In the genomic region with DNA sequence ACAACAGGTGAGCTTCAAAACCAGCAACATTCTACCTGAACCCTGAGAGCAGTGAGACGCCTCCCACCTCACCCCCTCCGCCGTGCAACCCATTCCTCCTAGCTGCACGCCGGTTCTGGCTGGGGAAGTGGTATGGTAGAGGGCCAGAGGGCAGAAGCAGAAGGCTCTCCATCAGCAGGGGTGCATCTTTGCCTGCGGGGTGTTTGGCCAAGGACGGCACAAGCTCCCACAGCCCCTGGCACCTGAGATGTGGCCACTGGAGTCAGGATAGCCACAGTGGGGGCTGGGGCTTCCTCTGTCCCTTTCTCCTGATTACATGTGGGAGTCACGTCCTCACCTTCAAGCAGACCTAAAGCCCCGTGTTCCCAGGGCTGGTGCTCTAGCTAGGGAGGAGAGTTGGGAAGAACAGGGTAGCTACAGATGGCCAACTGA, we compare ENCODE assay signal across 8 cellular contexts. TPM values are rescaled to one million over a fixed set of nuclear protein-coding genes. Genes with fewer than 3 reads are reported as not detected.
DNase-seq lines count a peak whose midpoint lies in the region; ATAC-seq and TF ChIP-seq lines count a peak whose summit lies in the region.

No MANE protein-coding gene starts in this region.

- POLR2A ChIA-PET in CD4-positive, alpha-beta T cell (lab: Charles Lee), result interaction anchor here (0.6 to 10.5 kb wide), 13 partner anchors 12 to 556 kb away, joined by 3 to 344 read pairs (median 28); a partner anchor contains a TSS

- no peaks in the 10 kb centered on the region for H3K9me3 Mint-ChIP-seq in CD4-positive, alpha-beta T cell
- H3K9me3 Mint-ChIP-seq in neural progenitor cell, result no peaks in the 10 kb centered on the region
- no peaks in the 10 kb centered on the region for H3K9me3 Mint-ChIP-seq in stimulated activated effector memory CD8-positive, alpha-beta T cell treated with anti-CD3 and anti-CD28 coated beads, Interleukin-12 subunit alpha, Interleukin-12 subunit beta, amount 100 ng/mL, for 72 hours

- CTCF ChIA-PET in CD4-positive, alpha-beta T cell (lab: Charles Lee), result interaction anchor here (1.0 to 4.7 kb wide), 6 partner anchors 32 to 115 kb away, joined by 3 to 30 read pairs (median 10); no protein-coding TSS in a partner anchor

- peaks cover 3% of the 10 kb centered on the region for H3K36me3 Mint-ChIP-seq in CD4-positive, alpha-beta T cell (ENCODE audit: low read depth)
- no peaks in the 10 kb centered on the region for H3K36me3 Mint-ChIP-seq in neural progenitor cell
- H3K36me3 Mint-ChIP-seq in stimulated activated effector memory CD8-positive, alpha-beta T cell treated with anti-CD3 and anti-CD28 coated beads, Interleukin-12 subunit alpha, Interleukin-12 subunit beta, amount 100 ng/mL, for 72 hours, result peaks cover 6% of the 10 kb centered on the region

- H3K27me3 ChIP-seq in CD4-positive, alpha-beta T cell (ENCODE audit: control insufficient read depth, insufficient read depth, low read length), result no peaks in the 10 kb centered on the region
- no peaks in the 10 kb centered on the region for H3K27me3 ChIP-seq in Karpas-422 (ENCODE audit: low read length)
- H3K27me3 ChIP-seq in duodenal mucosa (ENCODE audit: control insufficient read depth in 1 of 2, insufficient read depth in 2 of 2, low read length in 2 of 2), result no peaks in the 10 kb centered on the region
- peaks cover 21% of the 10 kb centered on the region for H3K27me3 ChIP-seq in neural progenitor cell

- H3K9ac ChIP-seq in Karpas-422 (ENCODE audit: low read length), result peak overlapping the region; percentile 83
- peak overlapping the region; percentile 77 to 86 for H3K9ac ChIP-seq in duodenal mucosa (ENCODE audit: low read depth in 1 of 2, low read length in 2 of 2)
- no peak overlapping the region for H3K9ac ChIP-seq in neural progenitor cell

- no peaks in the 10 kb centered on the region for H3K36me3 ChIP-seq in Karpas-422 (ENCODE audit: insufficient read depth, low read length)
- H3K36me3 ChIP-seq in duodenal mucosa (ENCODE audit: control insufficient read depth in 1 of 2, insufficient read depth in 2 of 2, low read length in 2 of 2), result no peaks in the 10 kb centered on the region
- H3K36me3 ChIP-seq in neural progenitor cell, result no peaks in the 10 kb centered on the region

- no peak for TF ChIP-seq CTCF in CD4-positive, alpha-beta T cell (IDR thresholded peaks at IDR 0.05)
- no peak for TF ChIP-seq CTCF in neural progenitor cell (IDR thresholded peaks at IDR 0.05)

- H3K79me2 ChIP-seq in Karpas-422 (ENCODE audit: low read length) (peaks cover 21% of the 10 kb centered on the region), neural progenitor cell (ENCODE audit: low read depth) (no peaks in the 10 kb centered on the region)

- no peak overlapping the region for H2AFZ ChIP-seq in Karpas-422 (ENCODE audit: low read length)
- no peak overlapping the region for H2AFZ ChIP-seq in neural progenitor cell (replicated peaks)

- H3K4me1 Mint-ChIP-seq in CD4-positive, alpha-beta T cell (ENCODE audit: low read depth), result peaks cover 12% of the 10 kb centered on the region
- peaks cover 15% of the 10 kb centered on the region for H3K4me1 Mint-ChIP-seq in neural progenitor cell
- peaks cover 20% of the 10 kb centered on the region for H3K4me1 Mint-ChIP-seq in stimulated activated effector memory CD8-positive, alpha-beta T cell treated with anti-CD3 and anti-CD28 coated beads, Interleukin-12 subunit alpha, Interleukin-12 subunit beta, amount 100 ng/mL, for 72 hours

- peaks cover 47% of the 10 kb centered on the region for H3F3A ChIP-seq in neural progenitor cell (ENCODE audit: low read depth)

- H3K27ac ChIP-seq in CD4-positive, alpha-beta T cell (ENCODE audit: low read depth, low read length), result peak overlapping the region; percentile 83
- H3K27ac ChIP-seq in Karpas-422 (ENCODE audit: low read length) (peak overlapping the region; percentile 86), duodenal mucosa (ENCODE audit: low read depth, low read length) (no peak overlapping the region), neural progenitor cell (no peak overlapping the region)

- H3K4me1 ChIP-seq in Karpas-422 (ENCODE audit: low read length), result peaks cover 47% of the 10 kb centered on the region
- H3K4me1 ChIP-seq in duodenal mucosa (ENCODE audit: control insufficient read depth in 1 of 2, insufficient read depth in 2 of 2, low read length in 2 of 2), result peaks cover 29 to 39% of the 10 kb centered on the region in 2 donors
- H3K4me1 ChIP-seq in neural progenitor cell, result peaks cover 10% of the 10 kb centered on the region

- DNase-seq in CD4-positive, alpha-beta T cell, result peak in 1 of 10 experiments; percentile 9
- peak; percentile 77 for DNase-seq in Karpas-422
- DNase-seq in neural progenitor cell (ENCODE audit: low spot score), result no peak
- DNase-seq in stimulated activated effector memory CD8-positive, alpha-beta T cell treated with anti-CD3 and anti-CD28 coated beads, Interleukin-12 subunit alpha, Interleukin-12 subunit beta, amount 100 ng/mL, for 72 hours (ENCODE audit: low spot score in 2 of 2), result no peak
- DNase-seq in NCI-H1436 treated with DMSO at 0.1 percent for 48 hours (lab: John Stamatoyannopoulos, UW), result no peak
- DNase-seq in NCI-H2227 treated with DMSO at 0.1 percent for 48 hours (lab: John Stamatoyannopoulos, UW), result no peak

- ATAC-seq in CD4-positive, alpha-beta T cell (ENCODE audit: poor library complexity), result no peak
- ATAC-seq in stimulated activated effector memory CD8-positive, alpha-beta T cell treated with anti-CD3 and anti-CD28 coated beads, Interleukin-12 subunit alpha, Interleukin-12 subunit beta, amount 100 ng/mL, for 72 hours, result no peak
- no peak for ATAC-seq in HG03457 (IDR thresholded peaks at IDR 0.05; ENCODE audit: unreplicated experiment)

- intact Hi-C loops in CD4-positive, alpha-beta T cell (cut with DNase I, micrococcal nuclease), result loop anchor here (2.0 to 5.0 kb wide), 2 partner anchors 16 to 51 kb away; no protein-coding TSS in a partner anchor

- H4K20me1 ChIP-seq in Karpas-422 (ENCODE audit: insufficient read depth, low read depth, low read length), result peaks cover 12% of the 10 kb centered on the region; the same call in 1 of the 2 replicates
- H4K20me1 ChIP-seq in neural progenitor cell (ENCODE audit: low read depth), result peaks cover 15% of the 10 kb centered on the region

- H3K4me2 ChIP-seq in Karpas-422 (ENCODE audit: low read depth, low read length, poor library complexity, severe bottlenecking) (peak overlapping the region; percentile 99), neural progenitor cell (peak overlapping the region; percentile 79)

- no peak overlapping the region for H3K4me3 Mint-ChIP-seq in CD4-positive, alpha-beta T cell
- H3K4me3 Mint-ChIP-seq in neural progenitor cell, result no peak overlapping the region
- H3K4me3 Mint-ChIP-seq in stimulated activated effector memory CD8-positive, alpha-beta T cell treated with anti-CD3 and anti-CD28 coated beads, Interleukin-12 subunit alpha, Interleukin-12 subunit beta, amount 100 ng/mL, for 72 hours, result no peak overlapping the region

- H3K9me3 ChIP-seq in CD4-positive, alpha-beta T cell (ENCODE audit: control insufficient read depth, low read length), result no peaks in the 10 kb centered on the region
- H3K9me3 ChIP-seq in Karpas-422 (ENCODE audit: low read length) (no peaks in the 10 kb centered on the region), duodenal mucosa (ENCODE audit: control insufficient read depth in 1 of 2, low read length in 2 of 2) (no peaks in the 10 kb centered on the region), neural progenitor cell (ENCODE audit: low read depth) (no peaks in the 10 kb centered on the region)

- H3K27ac Mint-ChIP-seq in CD4-positive, alpha-beta T cell, result no peak overlapping the region
- no peak overlapping the region for H3K27ac Mint-ChIP-seq in neural progenitor cell
- no peak overlapping the region for H3K27ac Mint-ChIP-seq in stimulated activated effector memory CD8-positive, alpha-beta T cell treated with anti-CD3 and anti-CD28 coated beads, Interleukin-12 subunit alpha, Interleukin-12 subunit beta, amount 100 ng/mL, for 72 hours

- no peaks in the 10 kb centered on the region for H3K27me3 Mint-ChIP-seq in CD4-positive, alpha-beta T cell
- peaks cover 11% of the 10 kb centered on the region for H3K27me3 Mint-ChIP-seq in neural progenitor cell (ENCODE audit: insufficient read depth, low read depth)

- peak overlapping the region; percentile 73 for H3K4me3 ChIP-seq in Karpas-422 (ENCODE audit: low read length)
- peak overlapping the region; percentile 80 to 92 for H3K4me3 ChIP-seq in duodenal mucosa (ENCODE audit: low read depth in 1 of 2, low read length in 2 of 2)
- peak overlapping the region; percentile 89 for H3K4me3 ChIP-seq in neural progenitor cell

- no peaks in the 10 kb centered on the region for H3K9me2 ChIP-seq in Karpas-422 (replicated peaks; ENCODE audit: insufficient read depth, low read length)

RNA-seq across cellular contexts. Expression of a gene that starts 1.6 kb away (rescaled TPM):
- total RNA-seq in CD4-positive, alpha-beta T cell, result 1 to 10 TPM; 6.1 to 6.4 TPM
- total RNA-seq in Karpas-422 (2014; rRNA removed; shearing (Covaris generic); ENCODE audit: low replicate concordance), result 10.3 and 34.4 TPM in 2 replicates
- 0.71 and 4.1 TPM in 2 replicates for total RNA-seq in neural progenitor cell (ENCODE audit: low replicate concordance)

RNA-seq across cellular contexts. Expression of a gene that starts 12.2 kb away (rescaled TPM):
- 10 to 100 TPM; 12.2 to 12.9 TPM for total RNA-seq in CD4-positive, alpha-beta T cell
- 70.7 and 134 TPM in 2 replicates for total RNA-seq in Karpas-422 (2014; rRNA removed; shearing (Covaris generic); ENCODE audit: low replicate concordance)
- total RNA-seq in neural progenitor cell (ENCODE audit: low replicate concordance), result 26.0 and 45.5 TPM in 2 replicates

RNA-seq across cellular contexts. Expression of a gene that starts 22.0 kb away (rescaled TPM):
- 1 to 10 TPM in 1 of 2 experiments, under 1 TPM in 1; 0.56 to 1.4 TPM for total RNA-seq in CD4-positive, alpha-beta T cell
- 71.0 and 82.4 TPM in 2 replicates for total RNA-seq in Karpas-422 (2014; rRNA removed; shearing (Covaris generic); ENCODE audit: low replicate concordance)
- total RNA-seq in neural progenitor cell (ENCODE audit: low replicate concordance), result 149 and 156 TPM in 2 replicates

RNA-seq across cellular contexts. Expression of a gene that starts 25.7 kb away (rescaled TPM):
- total RNA-seq in CD4-positive, alpha-beta T cell, result 100 to 1,000 TPM; 351 to 366 TPM
- 24.5 and 47.7 TPM in 2 replicates for total RNA-seq in Karpas-422 (2014; rRNA removed; shearing (Covaris generic); ENCODE audit: low replicate concordance)
- total RNA-seq in neural progenitor cell (ENCODE audit: low replicate concordance), result 9.4 and 11.7 TPM in 2 replicates

RNA-seq across cellular contexts. Expression of a gene that starts 36.2 kb away (rescaled TPM):
- total RNA-seq in CD4-positive, alpha-beta T cell, result 1,000 to 10,000 TPM; 1,723 to 1,794 TPM
- total RNA-seq in Karpas-422 (2014; rRNA removed; shearing (Covaris generic); ENCODE audit: low replicate concordance), result 12.7 and 24.0 TPM in 2 replicates
- 3.2 and 11.4 TPM in 2 replicates for total RNA-seq in neural progenitor cell (ENCODE audit: low replicate concordance)

Comparison
In these comparisons a context has a peak if more than half of its experiments do, and no peak if none do; other contexts are left out.
1. H3K27ac ChIP-seq: peak in CD4-positive, alpha-beta T cell (single experiment) and Karpas-422 (single experiment); none in duodenal mucosa (single experiment) and neural progenitor cell (single experiment).
2. RNA of a gene that starts 22.0 kb away (total RNA-seq): 149 to 156 TPM in neural progenitor cell and 71.0 to 82.4 TPM in Karpas-422; 0.56 to 1.4 TPM in CD4-positive, alpha-beta T cell; every median in the first group is over 10 times any median in the second.
3. Peak in every context shown above with its lines, with median percentiles within 50 percentile points of each other: H3K4me3 ChIP-seq.